Comparison of ENCODE assay signal across 10 cellular contexts in genomic region chr19:44848805-44849457, GRCh38. TPM values are rescaled to one million over a fixed set of nuclear protein-coding genes. Genes with fewer than 3 reads are reported as not detected.
DNase-seq lines count a peak whose midpoint lies in the region; ATAC-seq, FAIRE-seq and TF ChIP-seq lines count a peak whose summit lies in the region.
"Had no signal": no experiment of that assay in that cellular context is flagged by ENCODE, and none has a peak within 500 bp of the region (broad histone marks: within the 10 kb centered on the region; RNA-seq: fewer than 3 reads in every experiment).

No MANE protein-coding gene starts in this region.

- H4K20me1 ChIP-seq in MM.1S (ENCODE audit: insufficient read depth, low read length), result no peaks in the 10 kb centered on the region

- no peak for FAIRE-seq in H54 (lab: Jason Lieb, UNC)
- FAIRE-seq in RCC 7860 (lab: Jason Lieb, UNC), result no peak

- 13 to 19% (median 16%) methylated on average over 18 of the region's 18 CpGs for WGBS in adrenal gland, 4 donors
- 14% methylated on average over 18 of the region's 18 CpGs for WGBS in right cardiac atrium

- peaks cover 35% of the 10 kb centered on the region for H3K4me1 ChIP-seq in Caco-2
- peaks cover 38 to 46% of the 10 kb centered on the region in 2 donors for H3K4me1 ChIP-seq in adrenal gland (replicated peaks in 1 of 2)
- peaks cover 10% of the 10 kb centered on the region for H3K4me1 ChIP-seq in right cardiac atrium (ENCODE audit: control insufficient read depth, insufficient read depth, low read length)
- H3K4me1 ChIP-seq in rectal smooth muscle tissue (ENCODE audit: control insufficient read depth, insufficient read depth, low read length), result peaks cover 18% of the 10 kb centered on the region
- H3K4me1 ChIP-seq in MM.1S (ENCODE audit: low read length), result peaks cover 17% of the 10 kb centered on the region

- intact Hi-C loops in Caco-2 (cut with micrococcal nuclease; ENCODE audit: unreplicated experiment) (loop anchor here (5.0 to 10.0 kb wide), 2 partner anchors 103 to 154 kb away; partner anchors contain the start of gene CEACAM16), adrenal gland (cut with DNase I) (no loop called here), right cardiac atrium (cut with DNase I) (loop anchor here in 1 of 4 donors (10.0 kb wide), 1 partner anchor 274 kb away; no protein-coding TSS in a partner anchor)

- H3K27me3 ChIP-seq in Caco-2 (replicated peaks; ENCODE audit: control insufficient read depth, insufficient read depth, low read length) (no peaks in the 10 kb centered on the region), adrenal gland (no peaks in the 10 kb centered on the region), right cardiac atrium (ENCODE audit: control insufficient read depth, insufficient read depth) (no peaks in the 10 kb centered on the region), rectal smooth muscle tissue (ENCODE audit: control insufficient read depth, insufficient read depth, low read length) (no peaks in the 10 kb centered on the region), MM.1S (replicated peaks; ENCODE audit: insufficient read depth, low read length) (peaks cover 73% of the 10 kb centered on the region)

- no peaks in the 10 kb centered on the region for H3K27me3 Mint-ChIP-seq in Caco-2 (ENCODE audit: insufficient read depth, unreplicated experiment)

- POLR2A ChIA-PET in Caco-2 (lab: Charles Lee), result interaction anchor here (0.9 to 2.0 kb wide), 2 partner anchors 41 to 828 kb away, joined by 7 read pairs; partner anchors contain the start of gene TOMM40

- H3K9me3 Mint-ChIP-seq in Caco-2 (ENCODE audit: unreplicated experiment), result no peaks in the 10 kb centered on the region

- TF ChIP-seq POLR2A in adrenal gland (IDR thresholded peaks at IDR 0.05) (no peak), H54 (IDR thresholded peaks at IDR 0.05; ENCODE audit: low read depth, low read length) (no peak)

- CTCF ChIA-PET in Caco-2 (lab: Charles Lee), result interaction anchor here (0.7 kb wide), 1 partner anchor 35 kb away, joined by 3 read pairs; no protein-coding TSS in a partner anchor

- DNase-seq in Caco-2 (no peak), adrenal gland (peak; percentile 51 to 74 (median 65)), right cardiac atrium (peak; percentile 36 to 74 (median 73)), H54 (ENCODE audit: insufficient read length, low spot score) (no peak), RCC 7860 (ENCODE audit: low spot score) (no peak), MM.1S (no peak)
- DNase-seq: NCI-H1694 treated with DMSO at 0.1 percent for 48 hours had no signal

- no peak overlapping the region for H3K4me2 ChIP-seq in MM.1S (ENCODE audit: low read depth, low read length)

- no peak overlapping the region for H3K4me3 ChIP-seq in Caco-2 (ENCODE audit: low read depth, low read length)
- H3K4me3 ChIP-seq in adrenal gland, result peak overlapping the region in 2 of 4 donors; percentile 74 to 94
- H3K4me3 ChIP-seq in right cardiac atrium (ENCODE audit: low read length), result no peak overlapping the region
- H3K4me3 ChIP-seq in rectal smooth muscle tissue (ENCODE audit: low read length), result no peak overlapping the region
- H3K4me3 ChIP-seq in MM.1S (ENCODE audit: low read length), result no peak overlapping the region

- H3K27ac Mint-ChIP-seq in Caco-2 (ENCODE audit: unreplicated experiment), result peak overlapping the region; percentile 98
- H3K27ac Mint-ChIP-seq: activated CD4-positive, alpha-beta T cell treated with anti-CD3 and anti-CD28 coated beads for 36 hours had no signal

- peaks cover 40% of the 10 kb centered on the region for H3K4me1 Mint-ChIP-seq in Caco-2 (ENCODE audit: low read depth, unreplicated experiment)

- H3K9ac ChIP-seq in rectal smooth muscle tissue (ENCODE audit: low read length) (no peak overlapping the region), MM.1S (ENCODE audit: low read length) (no peak overlapping the region)

- H3F3A ChIP-seq in MM.1S (ENCODE audit: insufficient read depth, low read length), result no peaks in the 10 kb centered on the region; the same call in 1 of the 2 replicates

- no peak overlapping the region for H2AFZ ChIP-seq in MM.1S (ENCODE audit: low read length)

- H3K36me3 Mint-ChIP-seq in Caco-2 (ENCODE audit: insufficient read depth, unreplicated experiment), result peaks cover 71% of the 10 kb centered on the region

- no peak for TF ChIP-seq CTCF in Caco-2 (IDR thresholded peaks at IDR 0.05; ENCODE audit: insufficient read depth in 1 of 2, low read depth in 1 of 2, low read length in 1 of 2, severe bottlenecking in 1 of 2, unreplicated experiment in 1 of 2)
- TF ChIP-seq CTCF in adrenal gland (IDR thresholded peaks at IDR 0.05), result no peak
- no peak for TF ChIP-seq CTCF in MM.1S (IDR thresholded peaks at IDR 0.05; ENCODE audit: low read length)

- H3K9me2 ChIP-seq in MM.1S (replicated peaks; ENCODE audit: insufficient read depth, low read length), result no peaks in the 10 kb centered on the region

- BruUV-seq in Caco-2 (replicated peaks; lab: Mats Ljungman, UMichigan), result no TSS peak

- ATAC-seq in right cardiac atrium (no peak), GM21619 (IDR thresholded peaks at IDR 0.05; ENCODE audit: unreplicated experiment) (no peak)
- ATAC-seq: activated CD4-positive, alpha-beta T cell treated with anti-CD3 and anti-CD28 coated beads for 36 hours had no signal

- peak overlapping the region; percentile 76 for H3K4me3 Mint-ChIP-seq in Caco-2 (ENCODE audit: unreplicated experiment)
- H3K4me3 Mint-ChIP-seq: activated CD4-positive, alpha-beta T cell treated with anti-CD3 and anti-CD28 coated beads for 36 hours had no signal

- H3K36me3 ChIP-seq in Caco-2 (ENCODE audit: control insufficient read depth, insufficient read depth, low read length) (peaks cover 4% of the 10 kb centered on the region; the same call in 1 of the 2 replicates), adrenal gland (replicated peaks in 1 of 2) (no peaks in the 10 kb centered on the region), rectal smooth muscle tissue (ENCODE audit: control insufficient read depth, insufficient read depth, low read length) (no peaks in the 10 kb centered on the region), MM.1S (replicated peaks; ENCODE audit: insufficient read depth, low read length) (no peaks in the 10 kb centered on the region)

- H3K79me2 ChIP-seq in MM.1S (ENCODE audit: low read length), result no peaks in the 10 kb centered on the region

- no peaks in the 10 kb centered on the region for H3K9me3 ChIP-seq in Caco-2
- H3K9me3 ChIP-seq in adrenal gland (replicated peaks in 1 of 3), result no peaks in the 10 kb centered on the region
- H3K9me3 ChIP-seq in right cardiac atrium (ENCODE audit: control insufficient read depth, low read length), result no peaks in the 10 kb centered on the region
- H3K9me3 ChIP-seq in MM.1S (replicated peaks; ENCODE audit: insufficient read depth, low read length), result no peaks in the 10 kb centered on the region

- H3K27ac ChIP-seq in adrenal gland (peak overlapping the region; percentile 78 to 99 (median 98)), right cardiac atrium (ENCODE audit: low read length) (peak overlapping the region; percentile 26), rectal smooth muscle tissue (ENCODE audit: low read depth, low read length) (peak overlapping the region; percentile 90), MM.1S (ENCODE audit: low read length) (no peak overlapping the region)

RNA-seq across cellular contexts. Expression of gene NECTIN2, which starts 2.8 kb away (rescaled TPM):
- total RNA-seq in Caco-2 (2022) (257 and 258 TPM in 2 replicates), adrenal gland (100 to 1,000 TPM; 120 to 243 (median 138) TPM), right cardiac atrium (100 to 1,000 TPM in 1 of 4 donors, 10 to 100 TPM in 3; 47.8 to 106 (median 57.5) TPM)
- polyA plus RNA-seq in adrenal gland (100 to 1,000 TPM in 2 of 3 donors, 10 to 100 TPM in 1; 82.7 to 139 (median 124) TPM), right cardiac atrium (44.2 TPM)

RNA-seq across cellular contexts. Expression of gene BCAM, which starts 40.0 kb away (rescaled TPM):
- 230 and 244 TPM in 2 replicates for total RNA-seq in Caco-2 (2022)
- total RNA-seq in adrenal gland, result 10 to 100 TPM; 18.6 to 81.1 (median 44.7) TPM
- polyA plus RNA-seq in adrenal gland, result 10 to 100 TPM in 2 of 3 donors, 1 to 10 TPM in 1; 5.1 to 68.4 (median 55.1) TPM
- total RNA-seq in right cardiac atrium, result 100 to 1,000 TPM in 1 of 4 donors, 10 to 100 TPM in 3; 69.9 to 130 (median 80.1) TPM
- polyA plus RNA-seq in right cardiac atrium, result 107 TPM
- total RNA-seq: activated CD4-positive, alpha-beta T cell treated with anti-CD3 and anti-CD28 coated beads for 36 hours had no signal

RNA-seq across cellular contexts. Expression of gene TOMM40, which starts 42.1 kb away (rescaled TPM):
- total RNA-seq in Caco-2 (2022) (205 and 227 TPM in 2 replicates), adrenal gland (100 to 1,000 TPM in 3 of 8 donors, 10 to 100 TPM in 5; 53.1 to 248 (median 68.5) TPM), right cardiac atrium (10 to 100 TPM; 36.7 to 51.4 (median 46.8) TPM)
- polyA plus RNA-seq in adrenal gland (100 to 1,000 TPM in 1 of 3 donors, 10 to 100 TPM in 2; 63.2 to 112 (median 70.5) TPM), right cardiac atrium (38.5 TPM)

RNA-seq across cellular contexts. Expression of gene APOE, which starts 56.7 kb away (rescaled TPM):
- 1,346 and 1,404 TPM in 2 replicates for total RNA-seq in Caco-2 (2022)
- total RNA-seq in adrenal gland, result over 10,000 TPM in 4 of 8 donors, 1,000 to 10,000 TPM in 4; 3,098 to 21,602 (median 8,944) TPM
- over 10,000 TPM in 2 of 3 donors, 100 to 1,000 TPM in 1; 569 to 15,573 (median 10,217) TPM for polyA plus RNA-seq in adrenal gland
- total RNA-seq in right cardiac atrium, result 10 to 100 TPM; 28.6 to 86.2 (median 82.2) TPM
- 109 TPM for polyA plus RNA-seq in right cardiac atrium

Comparison
In these comparisons a context has a peak if more than half of its experiments do, and no peak if none do; other contexts are left out.
1. DNase-seq: peak in adrenal gland (7 of 7) and right cardiac atrium (3 of 3); none in Caco-2 (0 of 2), H54 (single experiment), RCC 7860 (single experiment) and MM.1S (single experiment).